Comparison of ENCODE assay signal across 8 cellular contexts in genomic region chr4:41887821-41888699, GRCh38. TPM values are rescaled to one million over a fixed set of nuclear protein-coding genes. Genes with fewer than 3 reads are reported as not detected.
DNase-seq lines count a peak whose midpoint lies in the region; ATAC-seq, FAIRE-seq and TF ChIP-seq lines count a peak whose summit lies in the region.

No MANE protein-coding gene starts in this region.

- H3K4me1 ChIP-seq in PC-9 (replicated peaks; ENCODE audit: insufficient read depth) (peaks cover 15% of the 10 kb centered on the region), mammary epithelial cell (ENCODE audit: insufficient read depth, low read length) (no peaks in the 10 kb centered on the region), mesendoderm (ENCODE audit: control insufficient read depth, low read depth, low read length) (no peaks in the 10 kb centered on the region)

- H3K79me2 ChIP-seq in PC-9 (ENCODE audit: low read depth) (no peaks in the 10 kb centered on the region), mammary epithelial cell (ENCODE audit: insufficient read depth, low read length) (no peaks in the 10 kb centered on the region), mesendoderm (ENCODE audit: control insufficient read depth, insufficient read depth, low read length) (no peaks in the 10 kb centered on the region)

- H3K4me3 ChIP-seq in PC-9, result no peak overlapping the region
- no peak overlapping the region for H3K4me3 ChIP-seq in mammary epithelial cell (replicated peaks in 1 of 3; ENCODE audit: insufficient read depth in 1 of 3, low read depth in 2 of 3, low read length in 3 of 3)
- no peak overlapping the region for H3K4me3 ChIP-seq in mesendoderm (ENCODE audit: low read length)

- intact Hi-C loops in CD14-positive monocyte (cut with micrococcal nuclease), result loop anchor here (10.0 kb wide), 1 partner anchor 193 kb away; no protein-coding TSS in a partner anchor
- intact Hi-C loops in PC-9 (cut with micrococcal nuclease; ENCODE audit: unreplicated experiment), result loop anchor here (1.0 to 10.0 kb wide), 2 partner anchors 607 to 983 kb away; no protein-coding TSS in a partner anchor
- intact Hi-C loops in mammary epithelial cell (cut with micrococcal nuclease), result loop anchor here (1.0 to 10.0 kb wide), 3 partner anchors 195 to 637 kb away; no protein-coding TSS in a partner anchor

- no peaks in the 10 kb centered on the region for H3K4me1 Mint-ChIP-seq in CD14-positive monocyte

- POLR2A ChIA-PET in PC-9 (lab: Charles Lee; ENCODE audit: unreplicated experiment), result interaction anchor here (0.7 kb wide), 1 partner anchor 46 kb away, joined by 5 read pairs; no protein-coding TSS in a partner anchor

- H3K4ac ChIP-seq in mesendoderm (ENCODE audit: low read depth, low read length), result no peak overlapping the region

- dilution Hi-C loops in mammary epithelial cell (cut with HindIII; ENCODE audit: low sequenced_read_pairs), result loop anchor here (5.0 kb wide), 1 partner anchor 71 kb away; no protein-coding TSS in a partner anchor

- no peak overlapping the region for H3K27ac Mint-ChIP-seq in CD14-positive monocyte

- CTCF ChIA-PET in PC-9 (lab: Charles Lee), result interaction anchor here (0.7 kb wide), 1 partner anchor 792 kb away, joined by 3 read pairs; no protein-coding TSS in a partner anchor
- CTCF ChIA-PET in mammary epithelial cell (lab: Charles Lee; ENCODE audit: low non-redundant PET), result interaction anchor here (0.5 to 0.8 kb wide), 2 partner anchors 29 to 335 kb away, joined by 3 to 14 read pairs; no protein-coding TSS in a partner anchor

- H3K27me3 Mint-ChIP-seq in CD14-positive monocyte (ENCODE audit: low read depth in 3 of 3), result peaks cover 34 to 45% (median 39%) of the 10 kb centered on the region in 3 donors

- H3K36me3 ChIP-seq in PC-9 (ENCODE audit: low read depth), result no peaks in the 10 kb centered on the region
- no peaks in the 10 kb centered on the region for H3K36me3 ChIP-seq in mammary epithelial cell (ENCODE audit: insufficient read depth, low read length)
- H3K36me3 ChIP-seq in mesendoderm (ENCODE audit: control insufficient read depth, insufficient read depth, low read length), result no peaks in the 10 kb centered on the region

- no peak overlapping the region for H4K5ac ChIP-seq in mesendoderm (ENCODE audit: low read length)

- DNase-seq in CD14-positive monocyte (ENCODE audit: low spot score) (no peak), GM18507 (ENCODE audit: extremely low spot score, insufficient read length, low read depth) (no peak), PC-9 (peak in 1 of 2 experiments; percentile 24), mammary epithelial cell (no peak), mesendoderm (peak; percentile 37)

- H2BK5ac ChIP-seq in mesendoderm (ENCODE audit: low read length), result no peak overlapping the region

- H2AFZ ChIP-seq in PC-9 (no peak overlapping the region), mammary epithelial cell (ENCODE audit: low read depth, low read length) (no peak overlapping the region)

- H2AK5ac ChIP-seq in mesendoderm (ENCODE audit: low read length), result no peak overlapping the region

- H4K8ac ChIP-seq in mesendoderm (ENCODE audit: low read depth, low read length), result no peak overlapping the region

- no peak overlapping the region for H3K27ac ChIP-seq in PC-9
- no peak overlapping the region for H3K27ac ChIP-seq in mammary epithelial cell (ENCODE audit: insufficient read depth, low read depth, low read length)
- H3K27ac ChIP-seq in mesendoderm (ENCODE audit: low read depth, low read length), result no peak overlapping the region

- H3K36me3 Mint-ChIP-seq in CD14-positive monocyte, result no peaks in the 10 kb centered on the region

- H3K9ac ChIP-seq in mammary epithelial cell (ENCODE audit: insufficient read depth, low read length), result no peak overlapping the region
- no peak overlapping the region for H3K9ac ChIP-seq in mesendoderm (ENCODE audit: low read length)

- H3K4me2 ChIP-seq in PC-9 (no peak overlapping the region), mammary epithelial cell (ENCODE audit: insufficient read depth, low read depth, low read length) (no peak overlapping the region), mesendoderm (ENCODE audit: low read length) (no peak overlapping the region)

- no peak overlapping the region for H3K56ac ChIP-seq in mesendoderm (ENCODE audit: low read length)

- 21% methylated on average over 3 of the region's 3 CpGs for WGBS in mammary epithelial cell (ENCODE audit: low coverage, missing lambda C conversion rate)
- WGBS in mesendoderm (ENCODE audit: extremely low coverage, insufficient coverage, low lambda C conversion rate), result no CpG with 5 or more reads among the region's 3 CpGs

- H3K9me2 ChIP-seq in PC-9 (ENCODE audit: insufficient read depth), result no peaks in the 10 kb centered on the region

- in situ Hi-C loops in mammary epithelial cell (cut with MboI; ENCODE audit: low sequenced_read_pairs in 2 of 2), result loop anchor here (5.0 to 25.0 kb wide), 3 partner anchors 196 to 603 kb away; no protein-coding TSS in a partner anchor

- H4K20me1 ChIP-seq in PC-9 (ENCODE audit: insufficient read depth) (no peaks in the 10 kb centered on the region; the same call in 1 of the 2 replicates), mammary epithelial cell (ENCODE audit: insufficient read depth, low read length) (no peaks in the 10 kb centered on the region)

- no peak overlapping the region for H3K23ac ChIP-seq in mesendoderm (ENCODE audit: low read length)

- ATAC-seq in GM19397 (IDR thresholded peaks at IDR 0.05; ENCODE audit: unreplicated experiment), result no peak
- no peak for ATAC-seq in GM21619 (IDR thresholded peaks at IDR 0.05; ENCODE audit: unreplicated experiment)
- no peak for ATAC-seq in HG02884 (IDR thresholded peaks at IDR 0.05; ENCODE audit: unreplicated experiment)

- TF ChIP-seq CTCF in CD14-positive monocyte (IDR thresholded peaks at IDR 0.05) (peak; percentile 89), PC-9 (conservative IDR thresholded peaks at IDR 0.05) (peak; percentile 95), mammary epithelial cell (conservative IDR thresholded peaks at IDR 0.05 in 1 of 2, IDR thresholded peaks at IDR 0.05 in 1 of 2; ENCODE audit: extremely low read depth in 1 of 2, insufficient read depth in 1 of 2, low read depth in 1 of 2, low read length in 2 of 2) (peak; percentile 86 to 92)

- H3K9me3 ChIP-seq in PC-9 (ENCODE audit: insufficient read depth, low read depth) (no peaks in the 10 kb centered on the region), mammary epithelial cell (replicated peaks; ENCODE audit: insufficient read depth, low read length) (no peaks in the 10 kb centered on the region)

- H3K9me3 Mint-ChIP-seq in CD14-positive monocyte, result no peaks in the 10 kb centered on the region

- no peak overlapping the region for H2BK120ac ChIP-seq in mesendoderm (ENCODE audit: low read depth, low read length)

- H3F3A ChIP-seq in PC-9 (ENCODE audit: insufficient read depth, low read depth), result no peaks in the 10 kb centered on the region

- no peak overlapping the region for H2BK15ac ChIP-seq in mesendoderm (replicated peaks; ENCODE audit: low read depth)

- H3K79me1 ChIP-seq in mesendoderm (ENCODE audit: low read length), result no peaks in the 10 kb centered on the region

- FAIRE-seq in GM18507 (lab: Jason Lieb, UNC), result peak; percentile 60

- H3K18ac ChIP-seq in mesendoderm (ENCODE audit: low read length), result no peak overlapping the region

- H3K27me3 ChIP-seq in PC-9 (ENCODE audit: insufficient read depth, low read depth) (no peaks in the 10 kb centered on the region), mammary epithelial cell (ENCODE audit: insufficient read depth, low read length) (peaks cover 9% of the 10 kb centered on the region), mesendoderm (ENCODE audit: insufficient read depth, low read length, poor library complexity) (peaks cover 13% of the 10 kb centered on the region)

- no TSS peak for BruUV-seq in PC-9 (replicated peaks; lab: Mats Ljungman, UMichigan)
- no TSS peak for BruUV-seq in mammary epithelial cell (replicated peaks; lab: Mats Ljungman, UMichigan)

- no peak overlapping the region for H3K4me3 Mint-ChIP-seq in CD14-positive monocyte

RNA-seq across cellular contexts. Expression of gene TMEM33, which starts 47.2 kb away (rescaled TPM):
- polyA plus RNA-seq in CD14-positive monocyte (10 to 100 TPM; 60.7 to 61.6 TPM), mammary epithelial cell (65.2 TPM)
- total RNA-seq in PC-9 (2021) (62.3 and 65.0 TPM in 2 replicates), mammary epithelial cell (100 to 1,000 TPM in 1 of 2 donors, 10 to 100 TPM in 1; 86.2 to 101 TPM)
- 347 TPM for polyA minus RNA-seq in mammary epithelial cell
- 71.1 TPM for polyA plus RNA-seq in mesendoderm (2013, experiment 1 of 2)
- 72.8 TPM for polyA plus RNA-seq in mesendoderm (2013, experiment 2 of 2)
